1 cellular context compared by ENCODE assay signal in the genomic region with DNA sequence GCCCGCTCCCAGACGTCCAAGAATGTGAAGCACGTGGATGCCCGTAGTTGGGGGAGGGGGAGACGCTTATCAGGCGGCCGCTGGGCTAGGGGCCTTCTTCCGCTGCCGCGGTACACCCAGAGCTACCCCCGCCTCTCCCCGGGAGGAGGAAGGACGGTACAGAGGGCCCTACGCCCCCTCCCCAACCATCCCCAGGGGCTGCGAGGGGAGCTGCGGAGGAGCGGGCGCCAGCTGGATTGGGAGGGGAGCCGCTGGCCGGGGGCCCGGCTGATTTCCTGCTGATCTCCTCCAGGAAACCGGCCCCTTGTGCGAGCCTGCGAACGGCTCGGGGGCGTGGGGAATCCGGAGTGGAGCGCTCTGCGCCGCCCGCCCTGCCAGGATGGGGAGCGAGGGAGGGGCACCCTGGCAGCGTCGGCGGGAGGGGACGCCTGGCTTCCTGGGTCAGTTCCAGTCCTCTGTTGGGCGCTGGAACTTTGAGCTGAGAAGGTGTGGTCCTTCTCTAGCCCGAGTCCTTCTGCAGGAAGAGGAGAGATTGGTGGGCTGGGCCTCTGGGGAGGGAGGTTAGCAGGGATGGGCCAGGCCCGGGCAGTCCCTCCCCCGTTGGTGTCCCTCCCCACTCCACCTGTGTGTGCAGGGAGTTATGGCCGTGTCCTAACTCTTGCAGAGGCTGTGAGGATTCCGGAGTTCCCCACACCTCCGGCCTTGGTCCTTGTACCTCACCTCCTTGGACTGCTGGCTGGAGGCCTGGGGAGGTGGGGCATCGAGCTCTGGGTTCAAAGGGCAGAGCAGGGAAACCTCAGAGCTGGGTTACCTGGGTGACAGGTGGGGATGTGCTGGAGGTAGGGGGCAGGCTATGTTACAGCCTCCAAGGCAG.
A peak's percentile ranks its signal among the peaks of the same experiment; 100 is the strongest.
TF ChIP-seq lines count a peak whose summit lies in the region.

No MANE protein-coding gene starts in this region.

TF ChIP-seq in HepG2, 621 proteins besides CTCF, POLR2A, EP300 and RAD21 (continued from another document and continues in another):
- TF ChIP-seq, protein P1, sequence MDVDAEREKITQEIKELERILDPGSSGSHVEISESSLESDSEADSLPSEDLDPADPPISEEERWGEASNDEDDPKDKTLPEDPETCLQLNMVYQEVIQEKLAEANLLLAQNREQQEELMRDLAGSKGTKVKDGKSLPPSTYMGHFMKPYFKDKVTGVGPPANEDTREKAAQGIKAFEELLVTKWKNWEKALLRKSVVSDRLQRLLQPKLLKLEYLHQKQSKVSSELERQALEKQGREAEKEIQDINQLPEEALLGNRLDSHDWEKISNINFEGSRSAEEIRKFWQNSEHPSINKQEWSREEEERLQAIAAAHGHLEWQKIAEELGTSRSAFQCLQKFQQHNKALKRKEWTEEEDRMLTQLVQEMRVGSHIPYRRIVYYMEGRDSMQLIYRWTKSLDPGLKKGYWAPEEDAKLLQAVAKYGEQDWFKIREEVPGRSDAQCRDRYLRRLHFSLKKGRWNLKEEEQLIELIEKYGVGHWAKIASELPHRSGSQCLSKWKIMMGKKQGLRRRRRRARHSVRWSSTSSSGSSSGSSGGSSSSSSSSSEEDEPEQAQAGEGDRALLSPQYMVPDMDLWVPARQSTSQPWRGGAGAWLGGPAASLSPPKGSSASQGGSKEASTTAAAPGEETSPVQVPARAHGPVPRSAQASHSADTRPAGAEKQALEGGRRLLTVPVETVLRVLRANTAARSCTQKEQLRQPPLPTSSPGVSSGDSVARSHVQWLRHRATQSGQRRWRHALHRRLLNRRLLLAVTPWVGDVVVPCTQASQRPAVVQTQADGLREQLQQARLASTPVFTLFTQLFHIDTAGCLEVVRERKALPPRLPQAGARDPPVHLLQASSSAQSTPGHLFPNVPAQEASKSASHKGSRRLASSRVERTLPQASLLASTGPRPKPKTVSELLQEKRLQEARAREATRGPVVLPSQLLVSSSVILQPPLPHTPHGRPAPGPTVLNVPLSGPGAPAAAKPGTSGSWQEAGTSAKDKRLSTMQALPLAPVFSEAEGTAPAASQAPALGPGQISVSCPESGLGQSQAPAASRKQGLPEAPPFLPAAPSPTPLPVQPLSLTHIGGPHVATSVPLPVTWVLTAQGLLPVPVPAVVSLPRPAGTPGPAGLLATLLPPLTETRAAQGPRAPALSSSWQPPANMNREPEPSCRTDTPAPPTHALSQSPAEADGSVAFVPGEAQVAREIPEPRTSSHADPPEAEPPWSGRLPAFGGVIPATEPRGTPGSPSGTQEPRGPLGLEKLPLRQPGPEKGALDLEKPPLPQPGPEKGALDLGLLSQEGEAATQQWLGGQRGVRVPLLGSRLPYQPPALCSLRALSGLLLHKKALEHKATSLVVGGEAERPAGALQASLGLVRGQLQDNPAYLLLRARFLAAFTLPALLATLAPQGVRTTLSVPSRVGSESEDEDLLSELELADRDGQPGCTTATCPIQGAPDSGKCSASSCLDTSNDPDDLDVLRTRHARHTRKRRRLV (CRISPR knock-in tag; IDR thresholded peaks at IDR 0.05) = peak; percentile 80
- TF ChIP-seq ATM (IDR thresholded peaks at IDR 0.05; ENCODE audit: borderline replicate concordance) (no peak), ZNF501 (CRISPR knock-in tag; IDR thresholded peaks at IDR 0.05) (peak; percentile 75), ZNF768 (CRISPR knock-in tag; IDR thresholded peaks at IDR 0.05) (peak; percentile 58; the same call in 1 of the 2 replicates), ZNF224 (CRISPR knock-in tag; IDR thresholded peaks at IDR 0.05) (peak; percentile 7; the same call in 1 of the 2 replicates), MXI1 (IDR thresholded peaks at IDR 0.05; ENCODE audit: borderline replicate concordance, low read depth, low read length) (peak; percentile 88; the same call in 1 of the 3 replicates), SYNCRIP (IDR thresholded peaks at IDR 0.05; ENCODE audit: insufficient read depth, low read depth, low read length) (no peak), STAT5B (CRISPR knock-in tag; IDR thresholded peaks at IDR 0.05) (no peak), KDM3A (CRISPR knock-in tag; IDR thresholded peaks at IDR 0.05; ENCODE audit: low read depth) (peak; percentile 57; the same call in 1 of the 2 replicates), PCBP1 (IDR thresholded peaks at IDR 0.05; ENCODE audit: borderline replicate concordance, low read depth, low read length) (peak; percentile 68; the same call in 1 of the 2 replicates), ZMYM4 (CRISPR knock-in tag; IDR thresholded peaks at IDR 0.05) (peak; percentile 59), PHF5A (CRISPR knock-in tag; IDR thresholded peaks at IDR 0.05; ENCODE audit: low read depth, unreplicated experiment) (peak; percentile 42), ZNF619 (CRISPR knock-in tag; IDR thresholded peaks at IDR 0.05) (no peak; the same call in 1 of the 2 replicates), GFI1 (CRISPR knock-in tag; IDR thresholded peaks at IDR 0.05; ENCODE audit: borderline replicate concordance) (peak; percentile 75), ATF7 (IDR thresholded peaks at IDR 0.05) (no peak), ATF7 (CRISPR knock-in tag; IDR thresholded peaks at IDR 0.05) (peak; percentile 13; the same call in 1 of the 2 replicates), RBFOX2 (IDR thresholded peaks at IDR 0.05; ENCODE audit: low read depth, low read length) (peak; percentile 82), ZNF205 (CRISPR knock-in tag; IDR thresholded peaks at IDR 0.05) (no peak), ZBTB38 (CRISPR knock-in tag; IDR thresholded peaks at IDR 0.05) (peak; percentile 21; the same call in 1 of the 2 replicates), ETV5 (CRISPR knock-in tag; IDR thresholded peaks at IDR 0.05; ENCODE audit: borderline replicate concordance) (peak; percentile 60), DNMT1 (CRISPR knock-in tag; IDR thresholded peaks at IDR 0.05) (no peak), ZEB1 (IDR thresholded peaks at IDR 0.05; ENCODE audit: insufficient replicate concordance, low read depth) (peak; percentile 99), TCF12 (IDR thresholded peaks at IDR 0.05) (no peak), TCF12 (CRISPR knock-in tag; IDR thresholded peaks at IDR 0.05) (0 out of 2 replicates have a peak, but pooled peaks have one; percentile 58), KAT7 (CRISPR knock-in tag; IDR thresholded peaks at IDR 0.05; ENCODE audit: borderline replicate concordance) (0 out of 2 replicates have a peak, but pooled peaks have one; percentile 71), GTF2F1 (IDR thresholded peaks at IDR 0.05; ENCODE audit: low read length) (no peak), ZKSCAN5 (CRISPR knock-in tag; IDR thresholded peaks at IDR 0.05) (peak; percentile 96), JUN (CRISPR knock-in tag; IDR thresholded peaks at IDR 0.05) (0 out of 2 replicates have a peak, but pooled peaks have one; percentile 32), ZNF724P (CRISPR knock-in tag; IDR thresholded peaks at IDR 0.05; ENCODE audit: borderline replicate concordance) (peak; percentile 41; the same call in 1 of the 2 replicates), ZNF883 (CRISPR knock-in tag; IDR thresholded peaks at IDR 0.05; ENCODE audit: not compliant biosample characterization) (peak; percentile 65), GABPA (IDR thresholded peaks at IDR 0.05; ENCODE audit: low read depth, low read length) (no peak; the same call in 1 of the 2 replicates), GABPA (CRISPR knock-in tag; IDR thresholded peaks at IDR 0.05; ENCODE audit: low read depth) (peak; percentile 6), AHR (CRISPR knock-in tag; IDR thresholded peaks at IDR 0.05) (no peak), CENPX (CRISPR knock-in tag; IDR thresholded peaks at IDR 0.05) (no peak), ZNF367 (CRISPR knock-in tag; IDR thresholded peaks at IDR 0.05; ENCODE audit: borderline replicate concordance) (no peak), ZNF3 (CRISPR knock-in tag; IDR thresholded peaks at IDR 0.05) (no peak), HMG20B (CRISPR knock-in tag; conservative IDR thresholded peaks at IDR 0.05) (peak; percentile 50; the same call in 1 of the 2 replicates), ZNF713 (CRISPR knock-in tag; IDR thresholded peaks at IDR 0.05) (no peak; the same call in 1 of the 2 replicates)
- TF ChIP-seq, protein P2, sequence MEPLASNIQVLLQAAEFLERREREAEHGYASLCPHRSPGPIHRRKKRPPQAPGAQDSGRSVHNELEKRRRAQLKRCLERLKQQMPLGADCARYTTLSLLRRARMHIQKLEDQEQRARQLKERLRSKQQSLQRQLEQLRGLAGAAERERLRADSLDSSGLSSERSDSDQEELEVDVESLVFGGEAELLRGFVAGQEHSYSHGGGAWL (CRISPR knock-in tag; IDR thresholded peaks at IDR 0.05) = peak; percentile 62; the same call in 1 of the 2 replicates
- TF ChIP-seq, protein P3, sequence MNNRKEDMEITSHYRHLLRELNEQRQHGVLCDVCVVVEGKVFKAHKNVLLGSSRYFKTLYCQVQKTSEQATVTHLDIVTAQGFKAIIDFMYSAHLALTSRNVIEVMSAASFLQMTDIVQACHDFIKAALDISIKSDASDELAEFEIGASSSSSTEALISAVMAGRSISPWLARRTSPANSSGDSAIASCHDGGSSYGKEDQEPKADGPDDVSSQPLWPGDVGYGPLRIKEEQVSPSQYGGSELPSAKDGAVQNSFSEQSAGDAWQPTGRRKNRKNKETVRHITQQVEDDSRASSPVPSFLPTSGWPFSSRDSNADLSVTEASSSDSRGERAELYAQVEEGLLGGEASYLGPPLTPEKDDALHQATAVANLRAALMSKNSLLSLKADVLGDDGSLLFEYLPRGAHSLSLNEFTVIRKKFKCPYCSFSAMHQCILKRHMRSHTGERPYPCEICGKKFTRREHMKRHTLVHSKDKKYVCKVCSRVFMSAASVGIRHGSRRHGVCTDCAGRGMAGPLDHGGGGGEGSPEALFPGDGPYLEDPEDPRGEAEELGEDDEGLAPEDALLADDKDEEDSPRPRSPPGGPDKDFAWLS (CRISPR knock-in tag; IDR thresholded peaks at IDR 0.05; ENCODE audit: borderline replicate concordance) = peak; percentile 2; the same call in 1 of the 2 replicates
- TF ChIP-seq, protein P4, sequence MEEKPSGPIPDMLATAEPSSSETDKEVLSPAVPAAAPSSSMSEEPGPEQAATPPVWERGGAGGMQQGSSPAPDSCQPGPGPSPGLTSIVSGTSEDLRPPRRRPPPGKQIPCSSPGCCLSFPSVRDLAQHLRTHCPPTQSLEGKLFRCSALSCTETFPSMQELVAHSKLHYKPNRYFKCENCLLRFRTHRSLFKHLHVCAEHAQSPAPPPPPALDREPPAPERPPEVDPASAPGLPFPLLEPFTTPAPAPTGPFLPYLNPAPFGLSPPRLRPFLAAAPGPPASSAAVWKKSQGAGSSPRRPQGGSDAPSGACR (CRISPR knock-in tag; IDR thresholded peaks at IDR 0.05) = peak; percentile 94; the same call in 1 of the 2 replicates
- TF ChIP-seq, protein P5, sequence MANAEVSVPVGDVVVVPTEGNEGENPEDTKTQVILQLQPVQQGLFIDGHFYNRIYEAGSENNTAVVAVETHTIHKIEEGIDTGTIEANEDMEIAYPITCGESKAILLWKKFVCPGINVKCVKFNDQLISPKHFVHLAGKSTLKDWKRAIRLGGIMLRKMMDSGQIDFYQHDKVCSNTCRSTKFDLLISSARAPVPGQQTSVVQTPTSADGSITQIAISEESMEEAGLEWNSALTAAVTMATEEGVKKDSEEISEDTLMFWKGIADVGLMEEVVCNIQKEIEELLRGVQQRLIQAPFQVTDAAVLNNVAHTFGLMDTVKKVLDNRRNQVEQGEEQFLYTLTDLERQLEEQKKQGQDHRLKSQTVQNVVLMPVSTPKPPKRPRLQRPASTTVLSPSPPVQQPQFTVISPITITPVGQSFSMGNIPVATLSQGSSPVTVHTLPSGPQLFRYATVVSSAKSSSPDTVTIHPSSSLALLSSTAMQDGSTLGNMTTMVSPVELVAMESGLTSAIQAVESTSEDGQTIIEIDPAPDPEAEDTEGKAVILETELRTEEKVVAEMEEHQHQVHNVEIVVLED (CRISPR knock-in tag; IDR thresholded peaks at IDR 0.05; ENCODE audit: borderline replicate concordance) = peak; percentile 59; the same call in 1 of the 2 replicates
- TF ChIP-seq, protein P6, sequence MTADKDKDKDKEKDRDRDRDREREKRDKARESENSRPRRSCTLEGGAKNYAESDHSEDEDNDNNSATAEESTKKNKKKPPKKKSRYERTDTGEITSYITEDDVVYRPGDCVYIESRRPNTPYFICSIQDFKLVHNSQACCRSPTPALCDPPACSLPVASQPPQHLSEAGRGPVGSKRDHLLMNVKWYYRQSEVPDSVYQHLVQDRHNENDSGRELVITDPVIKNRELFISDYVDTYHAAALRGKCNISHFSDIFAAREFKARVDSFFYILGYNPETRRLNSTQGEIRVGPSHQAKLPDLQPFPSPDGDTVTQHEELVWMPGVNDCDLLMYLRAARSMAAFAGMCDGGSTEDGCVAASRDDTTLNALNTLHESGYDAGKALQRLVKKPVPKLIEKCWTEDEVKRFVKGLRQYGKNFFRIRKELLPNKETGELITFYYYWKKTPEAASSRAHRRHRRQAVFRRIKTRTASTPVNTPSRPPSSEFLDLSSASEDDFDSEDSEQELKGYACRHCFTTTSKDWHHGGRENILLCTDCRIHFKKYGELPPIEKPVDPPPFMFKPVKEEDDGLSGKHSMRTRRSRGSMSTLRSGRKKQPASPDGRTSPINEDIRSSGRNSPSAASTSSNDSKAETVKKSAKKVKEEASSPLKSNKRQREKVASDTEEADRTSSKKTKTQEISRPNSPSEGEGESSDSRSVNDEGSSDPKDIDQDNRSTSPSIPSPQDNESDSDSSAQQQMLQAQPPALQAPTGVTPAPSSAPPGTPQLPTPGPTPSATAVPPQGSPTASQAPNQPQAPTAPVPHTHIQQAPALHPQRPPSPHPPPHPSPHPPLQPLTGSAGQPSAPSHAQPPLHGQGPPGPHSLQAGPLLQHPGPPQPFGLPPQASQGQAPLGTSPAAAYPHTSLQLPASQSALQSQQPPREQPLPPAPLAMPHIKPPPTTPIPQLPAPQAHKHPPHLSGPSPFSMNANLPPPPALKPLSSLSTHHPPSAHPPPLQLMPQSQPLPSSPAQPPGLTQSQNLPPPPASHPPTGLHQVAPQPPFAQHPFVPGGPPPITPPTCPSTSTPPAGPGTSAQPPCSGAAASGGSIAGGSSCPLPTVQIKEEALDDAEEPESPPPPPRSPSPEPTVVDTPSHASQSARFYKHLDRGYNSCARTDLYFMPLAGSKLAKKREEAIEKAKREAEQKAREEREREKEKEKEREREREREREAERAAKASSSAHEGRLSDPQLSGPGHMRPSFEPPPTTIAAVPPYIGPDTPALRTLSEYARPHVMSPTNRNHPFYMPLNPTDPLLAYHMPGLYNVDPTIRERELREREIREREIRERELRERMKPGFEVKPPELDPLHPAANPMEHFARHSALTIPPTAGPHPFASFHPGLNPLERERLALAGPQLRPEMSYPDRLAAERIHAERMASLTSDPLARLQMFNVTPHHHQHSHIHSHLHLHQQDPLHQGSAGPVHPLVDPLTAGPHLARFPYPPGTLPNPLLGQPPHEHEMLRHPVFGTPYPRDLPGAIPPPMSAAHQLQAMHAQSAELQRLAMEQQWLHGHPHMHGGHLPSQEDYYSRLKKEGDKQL (CRISPR knock-in tag; IDR thresholded peaks at IDR 0.05; ENCODE audit: low read depth) = 0 out of 2 replicates have a peak, but pooled peaks have one; percentile 43
- TF ChIP-seq, protein P7, sequence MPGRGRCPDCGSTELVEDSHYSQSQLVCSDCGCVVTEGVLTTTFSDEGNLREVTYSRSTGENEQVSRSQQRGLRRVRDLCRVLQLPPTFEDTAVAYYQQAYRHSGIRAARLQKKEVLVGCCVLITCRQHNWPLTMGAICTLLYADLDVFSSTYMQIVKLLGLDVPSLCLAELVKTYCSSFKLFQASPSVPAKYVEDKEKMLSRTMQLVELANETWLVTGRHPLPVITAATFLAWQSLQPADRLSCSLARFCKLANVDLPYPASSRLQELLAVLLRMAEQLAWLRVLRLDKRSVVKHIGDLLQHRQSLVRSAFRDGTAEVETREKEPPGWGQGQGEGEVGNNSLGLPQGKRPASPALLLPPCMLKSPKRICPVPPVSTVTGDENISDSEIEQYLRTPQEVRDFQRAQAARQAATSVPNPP (CRISPR knock-in tag; IDR thresholded peaks at IDR 0.05) = 0 out of 2 replicates have a peak, but pooled peaks have one; percentile 34
- TF ChIP-seq, protein P8, sequence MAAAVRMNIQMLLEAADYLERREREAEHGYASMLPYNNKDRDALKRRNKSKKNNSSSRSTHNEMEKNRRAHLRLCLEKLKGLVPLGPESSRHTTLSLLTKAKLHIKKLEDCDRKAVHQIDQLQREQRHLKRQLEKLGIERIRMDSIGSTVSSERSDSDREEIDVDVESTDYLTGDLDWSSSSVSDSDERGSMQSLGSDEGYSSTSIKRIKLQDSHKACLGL (CRISPR knock-in tag; IDR thresholded peaks at IDR 0.05) = peak; percentile 21
